ENCODE assay signal across 10 cellular contexts in the genomic region with DNA sequence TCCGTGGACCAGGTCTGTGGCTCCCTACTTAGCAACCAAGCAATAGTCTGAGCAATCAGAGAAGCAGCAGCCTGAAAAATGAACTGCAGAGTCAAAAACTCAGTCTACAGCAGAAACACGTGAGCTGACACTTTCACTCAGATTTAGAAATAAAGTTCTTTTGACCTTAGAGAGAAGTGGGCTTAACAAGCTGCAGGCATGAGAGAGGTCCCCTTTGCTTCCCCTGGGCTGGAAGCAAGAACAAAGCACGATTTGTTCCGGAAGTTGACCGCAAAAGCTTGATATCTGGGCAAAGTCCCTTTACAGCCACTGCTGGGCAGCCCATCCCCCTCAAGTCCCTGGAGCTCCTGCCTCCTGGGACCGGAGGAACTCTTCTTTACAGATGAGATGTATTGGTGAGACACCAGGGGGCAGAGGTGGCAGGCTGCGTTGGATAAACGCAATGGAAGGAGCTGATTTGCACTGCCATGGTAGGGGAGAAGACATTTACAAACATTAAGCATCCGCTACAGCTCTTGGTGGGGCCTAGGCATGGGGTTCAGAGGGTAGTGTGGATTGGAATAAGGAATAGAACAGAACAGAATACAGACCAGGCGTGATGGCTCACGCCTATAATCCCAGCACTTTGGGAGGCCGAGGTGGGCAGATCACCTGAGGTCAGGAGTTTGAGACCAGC. TPM values are rescaled to one million over a fixed set of nuclear protein-coding genes. Genes with fewer than 3 reads are reported as not detected.
A peak's percentile ranks its signal among the peaks of the same experiment; 100 is the strongest.
DNase-seq lines count a peak whose midpoint lies in the region; ATAC-seq and TF ChIP-seq lines count a peak whose summit lies in the region.
"Had no signal": no experiment of that assay in that cellular context is flagged by ENCODE, and none has a peak within 500 bp of the region (broad histone marks: within the 10 kb centered on the region; RNA-seq: fewer than 3 reads in every experiment).

No MANE protein-coding gene starts in this region.

- no peak for TF ChIP-seq EP300 in tibial nerve (IDR thresholded peaks at IDR 0.05)

- no peaks in the 10 kb centered on the region for H3K4me1 ChIP-seq in endodermal cell (ENCODE audit: control insufficient read depth, insufficient read depth, low read length)
- peaks cover 7 to 13% of the 10 kb centered on the region in 2 experiments for H3K4me1 ChIP-seq in trophoblast cell (ENCODE audit: control insufficient read depth in 1 of 2, insufficient read depth in 2 of 2, low read length in 2 of 2)
- no peaks in the 10 kb centered on the region for H3K4me1 ChIP-seq in tibial nerve

- H4K12ac ChIP-seq in trophoblast cell (ENCODE audit: low read depth, low read length) = no peak overlapping the region

- peak overlapping the region; percentile 6 for H2AFZ ChIP-seq in trophoblast cell (ENCODE audit: insufficient read depth, low read length, poor library complexity)

- no peak overlapping the region for H3K4me2 ChIP-seq in trophoblast cell (ENCODE audit: low read length)

- no peak overlapping the region for H3K27ac Mint-ChIP-seq in endodermal cell
- H3K27ac Mint-ChIP-seq: stimulated activated naive CD8-positive, alpha-beta T cell treated with anti-CD3 and anti-CD28 coated beads, Interleukin-15, amount 100 ng/mL, for 72 hours had no signal

- peak overlapping the region; percentile 3 for H2BK12ac ChIP-seq in trophoblast cell (ENCODE audit: low read length)

- H3K14ac ChIP-seq in trophoblast cell (ENCODE audit: low read length) = no peak overlapping the region

- H3K23ac ChIP-seq in trophoblast cell (ENCODE audit: low read length) = no peak overlapping the region

- no peak for DNase-seq in GM10266 (ENCODE audit: extremely low spot score)
- DNase-seq in NCI-H69 (lab: John Stamatoyannopoulos, UW) = peak; percentile 62
- peak; percentile 88 for DNase-seq in endodermal cell
- no peak for DNase-seq in trophoblast cell
- DNase-seq in tibial nerve (ENCODE audit: low spot score in 2 of 2) = no peak
- no peak for DNase-seq in NCI-H1417 treated with DMSO at 0.1 percent for 48 hours (lab: John Stamatoyannopoulos, UW)
- DNase-seq: ovary; stimulated activated naive CD8-positive, alpha-beta T cell treated with anti-CD3 and anti-CD28 coated beads, Interleukin-15, amount 100 ng/mL, for 72 hours had no signal

- H3K9me3 Mint-ChIP-seq in endodermal cell = peaks cover 4% of the 10 kb centered on the region
- H3K9me3 Mint-ChIP-seq: stimulated activated naive CD8-positive, alpha-beta T cell treated with anti-CD3 and anti-CD28 coated beads, Interleukin-15, amount 100 ng/mL, for 72 hours had no signal

- no peaks in the 10 kb centered on the region for H3K36me3 Mint-ChIP-seq in endodermal cell (ENCODE audit: low read depth)

- H3K9ac ChIP-seq in endodermal cell (ENCODE audit: extremely low read depth, low read length, poor library complexity, severe bottlenecking) = no peak overlapping the region
- no peak overlapping the region for H3K9ac ChIP-seq in trophoblast cell (ENCODE audit: low read length)

- peak overlapping the region; percentile 76 for H4K91ac ChIP-seq in trophoblast cell (ENCODE audit: low read depth, low read length)

- H3K27me3 Mint-ChIP-seq in endodermal cell (ENCODE audit: insufficient read depth) = peaks cover 50% of the 10 kb centered on the region

- no peak overlapping the region for H3K4ac ChIP-seq in trophoblast cell (ENCODE audit: low read depth, low read length)

- no peak for ATAC-seq in GM21367 (IDR thresholded peaks at IDR 0.05; ENCODE audit: unreplicated experiment)
- ATAC-seq in HG02759 (IDR thresholded peaks at IDR 0.05; ENCODE audit: unreplicated experiment) = no peak
- ATAC-seq: stimulated activated naive CD8-positive, alpha-beta T cell treated with anti-CD3 and anti-CD28 coated beads, Interleukin-15, amount 100 ng/mL, for 72 hours had no signal

- peaks cover 11% of the 10 kb centered on the region for H3K79me1 ChIP-seq in trophoblast cell (ENCODE audit: low read length)

- no peaks in the 10 kb centered on the region for H3K9me3 ChIP-seq in endodermal cell (ENCODE audit: control insufficient read depth, low read length)
- no peaks in the 10 kb centered on the region for H3K9me3 ChIP-seq in trophoblast cell (ENCODE audit: insufficient read depth, low read depth, low read length)
- no peaks in the 10 kb centered on the region for H3K9me3 ChIP-seq in tibial nerve
- H3K9me3 ChIP-seq: ovary had no signal

- no peak overlapping the region for H3K18ac ChIP-seq in trophoblast cell (ENCODE audit: low read length)

- peak overlapping the region; percentile 51 for H4K8ac ChIP-seq in trophoblast cell (ENCODE audit: low read depth, low read length)

- H2BK120ac ChIP-seq in trophoblast cell (ENCODE audit: insufficient read depth, low read length, poor library complexity) = peak overlapping the region; percentile 37

- H3K36me3 ChIP-seq in endodermal cell (ENCODE audit: control insufficient read depth, insufficient read depth, low read length) = no peaks in the 10 kb centered on the region
- no peaks in the 10 kb centered on the region for H3K36me3 ChIP-seq in trophoblast cell (ENCODE audit: control insufficient read depth in 1 of 2, insufficient read depth in 2 of 2, low read length in 2 of 2)
- no peaks in the 10 kb centered on the region for H3K36me3 ChIP-seq in tibial nerve
- H3K36me3 ChIP-seq: ovary had no signal

- no peak overlapping the region for H3K27ac ChIP-seq in endodermal cell (ENCODE audit: low read depth, low read length)
- H3K27ac ChIP-seq in trophoblast cell (ENCODE audit: low read depth, low read length) = peak overlapping the region; percentile 44
- H3K27ac ChIP-seq in tibial nerve = peak overlapping the region in 2 of 4 donors; percentile 24 to 40
- H3K27ac ChIP-seq: ovary had no signal

- H3K79me2 ChIP-seq in trophoblast cell (ENCODE audit: control insufficient read depth, insufficient read depth, low read length, poor library complexity) = no peaks in the 10 kb centered on the region

- H3K4me3 ChIP-seq in endodermal cell (ENCODE audit: low read length) (no peak overlapping the region), trophoblast cell (ENCODE audit: low read depth, low read length) (no peak overlapping the region), tibial nerve (no peak overlapping the region)
- H3K4me3 ChIP-seq: ovary had no signal

- peak overlapping the region; percentile 27 for H2AK5ac ChIP-seq in trophoblast cell (ENCODE audit: low read length)

- TF ChIP-seq CTCF in GM10266 (IDR thresholded peaks at IDR 0.05; ENCODE audit: control insufficient read depth, insufficient read depth, low read depth, missing control alignments) (peak; percentile 8), endodermal cell (conservative IDR thresholded peaks at IDR 0.05) (peak; percentile 78), tibial nerve (IDR thresholded peaks at IDR 0.05) (no peak)

- no peak for TF ChIP-seq POLR2A in tibial nerve (IDR thresholded peaks at IDR 0.05)

- H2BK5ac ChIP-seq in trophoblast cell (ENCODE audit: low read depth, low read length, poor library complexity) = peak overlapping the region; percentile 8

- WGBS in endodermal cell (ENCODE audit: insufficient coverage in 1 of 2, insufficient read length in 1 of 2), 2 experiments = 47 to 62% methylated on average over 9 to 12 of the region's 12 CpGs
- no CpG with 5 or more reads among the region's 12 CpGs for WGBS in trophoblast cell (ENCODE audit: extremely low coverage, insufficient coverage, insufficient read length)
- 53 to 54% methylated on average over 12 of the region's 12 CpGs for WGBS in tibial nerve, 2 donors

- H3K27me3 ChIP-seq in endodermal cell (ENCODE audit: control insufficient read depth, insufficient read depth, low read length, poor library complexity, severe bottlenecking) = peaks cover 30% of the 10 kb centered on the region
- H3K27me3 ChIP-seq in trophoblast cell (ENCODE audit: insufficient read depth, low read length) = no peaks in the 10 kb centered on the region
- H3K27me3 ChIP-seq in tibial nerve = peaks cover 2 to 51% of the 10 kb centered on the region in 2 donors
- H3K27me3 ChIP-seq: ovary had no signal

- peaks cover 11% of the 10 kb centered on the region for H3K4me1 Mint-ChIP-seq in endodermal cell

- H3K4me3 Mint-ChIP-seq in endodermal cell = no peak overlapping the region
- H3K4me3 Mint-ChIP-seq: stimulated activated naive CD8-positive, alpha-beta T cell treated with anti-CD3 and anti-CD28 coated beads, Interleukin-15, amount 100 ng/mL, for 72 hours had no signal

RNA-seq across cellular contexts. Expression of gene SOWAHA, which starts 5.8 kb away (rescaled TPM):
- under 1 TPM in 1 of 2 donors, not detected in 1; 0.13 TPM for total RNA-seq in endodermal cell
- polyA plus RNA-seq in endodermal cell (2013, experiment 1 of 2) = not detected
- polyA plus RNA-seq in endodermal cell (2013, experiment 2 of 2) = not detected
- polyA plus RNA-seq in trophoblast cell (2013) = 23.8 and 25.2 TPM in 2 replicates
- 1 to 10 TPM in 2 of 4 donors, under 1 TPM in 2; 0.44 to 2.9 (median 0.99) TPM for total RNA-seq in tibial nerve

RNA-seq across cellular contexts. Expression of gene SHROOM1, which starts 23.1 kb away (rescaled TPM):
- total RNA-seq in endodermal cell (10 to 100 TPM in 1 of 2 donors, 1 to 10 TPM in 1; 6.6 to 14.4 TPM), tibial nerve (10 to 100 TPM; 29.1 to 67.5 (median 38.5) TPM)
- polyA plus RNA-seq in endodermal cell (2013, experiment 1 of 2) = 2.1 TPM
- polyA plus RNA-seq in endodermal cell (2013, experiment 2 of 2) = 0.91 TPM
- polyA plus RNA-seq in trophoblast cell (2013) = 5.8 and 6.2 TPM in 2 replicates

RNA-seq across cellular contexts. Expression of gene SEPTIN8, which starts 30.3 kb away (rescaled TPM):
- 10 to 100 TPM; 49.0 to 56.7 TPM for total RNA-seq in endodermal cell
- polyA plus RNA-seq in endodermal cell (2013, experiment 1 of 2) = 44.7 TPM
- 40.8 TPM for polyA plus RNA-seq in endodermal cell (2013, experiment 2 of 2)
- 198 and 213 TPM in 2 replicates for polyA plus RNA-seq in trophoblast cell (2013)
- 10 to 100 TPM; 38.5 to 48.3 (median 44.2) TPM for total RNA-seq in tibial nerve

RNA-seq across cellular contexts. Expression of gene GDF9, which starts 59.0 kb away (rescaled TPM):
- total RNA-seq in endodermal cell (under 1 TPM; 0.26 to 0.33 TPM), tibial nerve (under 1 TPM in 2 of 4 donors, not detected in 2; 0.44 to 0.60 TPM)
- 0.57 TPM for polyA plus RNA-seq in endodermal cell (2013, experiment 1 of 2)
- 0.33 TPM for polyA plus RNA-seq in endodermal cell (2013, experiment 2 of 2)
- 0.33 and 0.45 TPM in 2 replicates for polyA plus RNA-seq in trophoblast cell (2013)

RNA-seq across cellular contexts. Expression of gene UQCRQ, which starts 59.1 kb away (rescaled TPM):
- total RNA-seq in endodermal cell = 100 to 1,000 TPM; 261 to 286 TPM
- 271 TPM for polyA plus RNA-seq in endodermal cell (2013, experiment 1 of 2)
- polyA plus RNA-seq in endodermal cell (2013, experiment 2 of 2) = 294 TPM
- polyA plus RNA-seq in trophoblast cell (2013) = 333 and 368 TPM in 2 replicates
- 100 to 1,000 TPM in 3 of 4 donors, 10 to 100 TPM in 1; 69.8 to 143 (median 118) TPM for total RNA-seq in tibial nerve

Comparison
In these comparisons a context has a peak if more than half of its experiments do, and no peak if none do; other contexts are left out.
1. DNase-seq: peak in NCI-H69 (single experiment) and endodermal cell (single experiment); none in GM10266 (single experiment), trophoblast cell (0 of 2), tibial nerve (0 of 2) and NCI-H1417 treated with DMSO at 0.1 percent for 48 hours (single experiment).
2. CTCF ChIP-seq: peak in GM10266 (single experiment) and endodermal cell (single experiment); none in tibial nerve (0 of 5).